8 cellular contexts compared by ENCODE assay signal in genomic region chr18:32049393-32050161, GRCh38. TPM values are rescaled to one million over a fixed set of nuclear protein-coding genes. Genes with fewer than 3 reads are reported as not detected.
DNase-seq lines count a peak whose midpoint lies in the region; ATAC-seq and TF ChIP-seq lines count a peak whose summit lies in the region.

No MANE protein-coding gene starts in this region.

- H3K27me3 Mint-ChIP-seq in immature natural killer cell (ENCODE audit: low read depth in 3 of 3): peaks cover 13 to 16% (median 15%) of the 10 kb centered on the region in 3 donors

- H3K4me3 ChIP-seq in osteoblast (ENCODE audit: insufficient read depth, low read length): no peak overlapping the region

- peak overlapping the region; percentile 68 to 77 (median 71) for H3K4me3 Mint-ChIP-seq in immature natural killer cell

- H2AFZ ChIP-seq in osteoblast (ENCODE audit: low read length): no peak overlapping the region

- peak overlapping the region; percentile 85 to 94 (median 90) for H3K27ac Mint-ChIP-seq in immature natural killer cell

- no peak overlapping the region for H3K4me2 ChIP-seq in osteoblast (ENCODE audit: insufficient read depth, low read length)

- no peaks in the 10 kb centered on the region for H3K9me3 ChIP-seq in osteoblast (ENCODE audit: low read depth, low read length)

- in situ Hi-C loops in Caki2 (cut with HindIII; ENCODE audit: low pct_unique_long_range_greater_than_20kb, low sequenced_read_pairs): no loop called here

- H3K27ac ChIP-seq in osteoblast (ENCODE audit: low read depth, low read length): no peak overlapping the region

- no peaks in the 10 kb centered on the region for H3K27me3 ChIP-seq in osteoblast (ENCODE audit: insufficient read depth, low read length)

- peaks cover 76 to 88% of the 10 kb centered on the region in 2 donors for H3K4me1 Mint-ChIP-seq in immature natural killer cell

- peaks cover 14 to 27% (median 23%) of the 10 kb centered on the region in 3 donors for H3K36me3 Mint-ChIP-seq in immature natural killer cell

- no peaks in the 10 kb centered on the region for H3K4me1 ChIP-seq in osteoblast (ENCODE audit: insufficient read depth, low read length)

- no peaks in the 10 kb centered on the region for H3K36me3 ChIP-seq in osteoblast (ENCODE audit: insufficient read depth, low read length)

- TF ChIP-seq CTCF in osteoblast (IDR thresholded peaks at IDR 0.05; ENCODE audit: extremely low read depth, low read depth, low read length): no peak

- no peaks in the 10 kb centered on the region for H3K9me3 Mint-ChIP-seq in immature natural killer cell

- H4K20me1 ChIP-seq in osteoblast (ENCODE audit: insufficient read depth, low read length): no peaks in the 10 kb centered on the region

- no peaks in the 10 kb centered on the region for H3K79me2 ChIP-seq in osteoblast (ENCODE audit: insufficient read depth, low read length)

- DNase-seq in Caki2 (ENCODE audit: low read depth): peak; percentile 1
- peak; percentile 17 for DNase-seq in activated T-cell treated with anti-CD3 and anti-CD28 coated beads for 1 hour (ENCODE audit: low read depth)
- peak; percentile 59 to 70 (median 69) for DNase-seq in immature natural killer cell
- peak; percentile 23 to 39 for DNase-seq in stimulated activated CD8-positive, alpha-beta memory T cell treated with anti-CD3 and anti-CD28 coated beads, Interleukin-7, amount 100 ng/mL, for 4 hours (ENCODE audit: low read depth in 2 of 2)
- DNase-seq in middle frontal gyrus (ENCODE audit: extremely low spot score, low spot score): no peak
- no peak for DNase-seq in cerebellar nuclear complex (lab: John Stamatoyannopoulos, UW)
- no peak for DNase-seq in osteoblast (ENCODE audit: insufficient read length, low spot score, missing footprints)

- ATAC-seq in HG03354 (IDR thresholded peaks at IDR 0.05; ENCODE audit: poor library complexity, severe bottlenecking, unreplicated experiment): peak; percentile 40

RNA-seq across cellular contexts. Expression of gene RNF125, which starts 31.0 kb away (rescaled TPM):
- total RNA-seq in Caki2 (2014; rRNA removed; shearing (Covaris generic); ENCODE audit: low replicate concordance): 0.03 and 0.38 TPM in 2 replicates
- polyA plus RNA-seq in immature natural killer cell: 100 to 1,000 TPM in 2 of 3 donors, 10 to 100 TPM in 1; 73.0 to 132 (median 122) TPM
- total RNA-seq in osteoblast: under 0.01 and 0.59 TPM in 2 replicates

RNA-seq across cellular contexts. Expression of gene RNF138, which starts 42.1 kb away (rescaled TPM):
- 20.2 and 68.3 TPM in 2 replicates for total RNA-seq in Caki2 (2014; rRNA removed; shearing (Covaris generic); ENCODE audit: low replicate concordance)
- 10 to 100 TPM; 33.3 to 42.8 (median 38.2) TPM for polyA plus RNA-seq in immature natural killer cell
- 21.4 and 22.1 TPM in 2 replicates for total RNA-seq in osteoblast

Comparison
In these comparisons a context has a peak if more than half of its experiments do, and no peak if none do; other contexts are left out.
1. DNase-seq: peak in Caki2 (single experiment), activated T-cell treated with anti-CD3 and anti-CD28 coated beads for 1 hour (single experiment), immature natural killer cell (3 of 3) and stimulated activated CD8-positive, alpha-beta memory T cell treated with anti-CD3 and anti-CD28 coated beads, Interleukin-7, amount 100 ng/mL, for 4 hours (2 of 2); none in middle frontal gyrus (single experiment), cerebellar nuclear complex (0 of 2) and osteoblast (single experiment).